Comparison of ENCODE assay signal across 1 cellular context in genomic region chr22:22935056-22935545, GRCh38.
TF ChIP-seq lines count a peak whose summit lies in the region.

No MANE protein-coding gene starts in this region.

TF ChIP-seq in WTC11, 78 proteins besides CTCF, POLR2A, EP300 and RAD21 (continued from another document):
- TF ChIP-seq ESRRA (CRISPR knock-in tag; IDR thresholded peaks at IDR 0.05; ENCODE audit: borderline replicate concordance) = no peak
